In genomic region chr4:26058537-26058936, GRCh38 we compare ENCODE assay signal across 1 cellular context.
TF ChIP-seq lines count a peak whose summit lies in the region.

No MANE protein-coding gene starts in this region.

TF ChIP-seq in GM23338, 12 proteins besides CTCF, POLR2A, EP300 and RAD21 (continued from another document):
- TF ChIP-seq ETS1 (IDR thresholded peaks at IDR 0.05) (no peak), ZNF114 (CRISPR knock-in tag; IDR thresholded peaks at IDR 0.05) (no peak), CREB1 (CRISPR knock-in tag; IDR thresholded peaks at IDR 0.05; ENCODE audit: low read depth) (no peak), NANOG (IDR thresholded peaks at IDR 0.05; ENCODE audit: borderline replicate concordance) (no peak), EZH2 (IDR thresholded peaks at IDR 0.05; ENCODE audit: low read depth, unreplicated experiment) (no peak)
